ENCODE assay signal across 25 cellular contexts in the genomic region with DNA sequence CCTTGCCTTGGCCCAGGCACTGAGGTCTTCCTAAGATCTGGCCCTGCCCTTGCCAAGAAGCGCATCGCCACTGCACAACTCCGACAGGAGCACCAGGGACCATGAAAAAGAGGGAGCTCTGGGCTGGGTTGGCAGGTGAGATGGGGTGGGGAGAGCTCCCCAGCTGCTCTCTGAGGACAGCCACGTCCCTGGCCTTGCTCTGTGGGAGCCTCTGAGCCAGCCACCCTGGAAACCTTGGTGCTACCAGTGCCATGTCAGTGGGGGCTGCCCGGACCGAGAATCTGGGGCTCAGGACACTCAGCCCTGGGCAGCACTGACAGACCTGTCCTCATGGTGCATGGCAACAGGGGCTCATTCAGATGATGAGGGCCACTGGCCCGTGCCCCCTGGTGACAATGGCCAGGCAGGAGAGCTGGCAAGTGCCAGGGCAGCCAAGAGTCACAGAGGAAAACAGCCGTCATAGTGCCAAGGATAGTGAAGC.
DNase-seq lines count a peak whose midpoint lies in the region; ATAC-seq and TF ChIP-seq lines count a peak whose summit lies in the region.
"Had no signal": no experiment of that assay in that cellular context is flagged by ENCODE, and none has a peak within 500 bp of the region (broad histone marks: within the 10 kb centered on the region; RNA-seq: fewer than 3 reads in every experiment).

No MANE protein-coding gene starts in this region.

- H3K9me3 Mint-ChIP-seq in brain (peaks cover 0 to 5% (median 0%) of the 10 kb centered on the region in 5 experiments), neural progenitor cell (peaks cover 6% of the 10 kb centered on the region), WTC11 (no peaks in the 10 kb centered on the region; the same call in 1 of the 2 replicates)
- H3K9me3 Mint-ChIP-seq in stimulated activated memory B cell treated with anti-CD40 and anti-IgM and Interleukin-4, amounts not matched to agents 10 μg/mL and 1 μg/mL and 100 μg/mL, for 72 hours: no peaks in the 10 kb centered on the region
- H3K9me3 Mint-ChIP-seq: activated T-helper 2 cell treated with anti-CD3 and anti-CD28 coated beads, Interferon-gamma antibody, Interleukin-2, Interleukin-4, amounts not matched to agents 10 μg/mL and 5 μg/mL and 100 μg/mL, durations not matched to agents 14 hours and 24 hours and 36 hours had no signal

- TF ChIP-seq EP300 in esophagus muscularis mucosa (IDR thresholded peaks at IDR 0.05): no peak

- peaks cover 4% of the 10 kb centered on the region for H3F3A ChIP-seq in neural progenitor cell (ENCODE audit: low read depth)
- 0 out of 2 replicates have a peak, but pooled peaks cover 4% of the 10 kb centered on the region for H3F3A ChIP-seq in GM23248 (ENCODE audit: insufficient read depth)

- no peaks in the 10 kb centered on the region for H3K36me3 Mint-ChIP-seq in brain
- peaks cover 3% of the 10 kb centered on the region for H3K36me3 Mint-ChIP-seq in neural progenitor cell
- peaks cover 13% of the 10 kb centered on the region for H3K36me3 Mint-ChIP-seq in stimulated activated memory B cell treated with anti-CD40 and anti-IgM and Interleukin-4, amounts not matched to agents 10 μg/mL and 1 μg/mL and 100 μg/mL, for 72 hours
- no peaks in the 10 kb centered on the region for H3K36me3 Mint-ChIP-seq in WTC11
- H3K36me3 Mint-ChIP-seq: activated naive CD8-positive, alpha-beta T cell had no signal

- peaks cover 65% of the 10 kb centered on the region for H3K4me1 Mint-ChIP-seq in brain
- H3K4me1 Mint-ChIP-seq in neural progenitor cell: peaks cover 72% of the 10 kb centered on the region
- H3K4me1 Mint-ChIP-seq in stimulated activated memory B cell treated with anti-CD40 and anti-IgM and Interleukin-4, amounts not matched to agents 10 μg/mL and 1 μg/mL and 100 μg/mL, for 72 hours: peaks cover 25% of the 10 kb centered on the region
- H3K4me1 Mint-ChIP-seq in WTC11: peaks cover 21% of the 10 kb centered on the region

- WGBS in esophagus muscularis mucosa: 79% methylated on average over 5 of the region's 8 CpGs
- 86 to 94% methylated on average over 6 to 7 of the region's 8 CpGs for WGBS in thyroid gland, 2 donors
- WGBS in GM23248 (ENCODE audit: low coverage in 1 of 2, low lambda C conversion rate in 2 of 2, missing lambda C conversion rate in 2 of 2), 2 experiments: 97% methylated on average over 8 of the region's 8 CpGs

- H3K27me3 Mint-ChIP-seq in brain: no peaks in the 10 kb centered on the region
- H3K27me3 Mint-ChIP-seq in neural progenitor cell (ENCODE audit: insufficient read depth, low read depth): peaks cover 9% of the 10 kb centered on the region
- no peaks in the 10 kb centered on the region for H3K27me3 Mint-ChIP-seq in stimulated activated memory B cell treated with anti-CD40 and anti-IgM and Interleukin-4, amounts not matched to agents 10 μg/mL and 1 μg/mL and 100 μg/mL, for 72 hours
- 0 out of 2 replicates have a peak, but pooled peaks cover 3% of the 10 kb centered on the region for H3K27me3 Mint-ChIP-seq in WTC11 (ENCODE audit: low read depth)
- H3K27me3 Mint-ChIP-seq: activated naive CD8-positive, alpha-beta T cell had no signal

- no peak overlapping the region for H3K4me3 ChIP-seq in esophagus muscularis mucosa
- no peak overlapping the region for H3K4me3 ChIP-seq in neural progenitor cell
- no peak overlapping the region for H3K4me3 ChIP-seq in thyroid gland (replicated peaks in 1 of 3)
- H3K4me3 ChIP-seq in GM23248: no peak overlapping the region
- H3K4me3 ChIP-seq: BLaER1 treated with 17β-estradiol and CSF1 and Interleukin-3, amounts not matched to agents 10 nM and 100 nM; stomach; tibial nerve had no signal

- intact Hi-C loops in esophagus muscularis mucosa (cut with DNase I) (loop anchor here (10.0 kb wide), 1 partner anchor 103 kb away; no protein-coding TSS in a partner anchor), thyroid gland (cut with DNase I) (no loop called here)

- H3K4me2 ChIP-seq in neural progenitor cell (no peak overlapping the region), GM23248 (ENCODE audit: unreplicated experiment) (no peak overlapping the region)

- H3K27ac ChIP-seq in esophagus muscularis mucosa (replicated peaks in 1 of 4) (peak overlapping the region; percentile 80 to 89 (median 84)), neural progenitor cell (no peak overlapping the region), thyroid gland (no peak overlapping the region), GM23248 (no peak overlapping the region)
- H3K27ac ChIP-seq: epithelial cell of prostate had no signal

- H4K20me1 ChIP-seq in neural progenitor cell (ENCODE audit: low read depth): no peaks in the 10 kb centered on the region
- H4K20me1 ChIP-seq in GM23248 (ENCODE audit: insufficient read depth): no peaks in the 10 kb centered on the region
- H4K20me1 ChIP-seq: BLaER1 treated with 17β-estradiol and CSF1 and Interleukin-3, amounts not matched to agents 10 nM and 100 nM had no signal

- in situ Hi-C loops in GM23248 (cut with MboI): no loop called here

- H3K27me3 ChIP-seq in esophagus muscularis mucosa (no peaks in the 10 kb centered on the region), neural progenitor cell (no peaks in the 10 kb centered on the region), thyroid gland (no peaks in the 10 kb centered on the region), GM23248 (replicated peaks; ENCODE audit: insufficient read depth) (no peaks in the 10 kb centered on the region)
- H3K27me3 ChIP-seq: BLaER1 treated with 17β-estradiol and CSF1 and Interleukin-3, amounts not matched to agents 10 nM and 100 nM; stomach; tibial nerve had no signal

- no peak for TF ChIP-seq CTCF in brain (conservative IDR thresholded peaks at IDR 0.05)
- TF ChIP-seq CTCF in esophagus muscularis mucosa (IDR thresholded peaks at IDR 0.05): no peak
- no peak for TF ChIP-seq CTCF in neural progenitor cell (IDR thresholded peaks at IDR 0.05)
- no peak for TF ChIP-seq CTCF in thyroid gland (IDR thresholded peaks at IDR 0.05)
- no peak for TF ChIP-seq CTCF in WTC11 (IDR thresholded peaks at IDR 0.05)

- DNase-seq in esophagus muscularis mucosa (ENCODE audit: extremely low spot score) (no peak), neural progenitor cell (ENCODE audit: low spot score) (no peak), CD1c-positive myeloid dendritic cell (ENCODE audit: extremely low spot score) (no peak), thyroid gland (no peak), WTC11 (ENCODE audit: low spot score) (no peak), GM23248 (no peak)
- DNase-seq: activated CD4-positive, alpha-beta T cell treated with anti-CD3 and anti-CD28 coated beads, Interleukin-2, amount 50 U/mL, for 4 hours; DMS153; effector memory CD4-positive, alpha-beta T cell; NCI-H1048; NCI-H1930; NCI-H526; PC-3; stimulated activated CD8-positive, alpha-beta memory T cell treated with anti-CD3 and anti-CD28 coated beads, Interleukin-4, amount 100 ng/mL, for 48 hours; stomach had no signal

- H3K9ac ChIP-seq in neural progenitor cell (no peak overlapping the region), GM23248 (no peak overlapping the region)

- CTCF ChIA-PET in WTC11 (lab: Charles Lee): interaction anchor here (0.5 kb wide), 1 partner anchor 109 kb away, joined by 6 read pairs; no protein-coding TSS in a partner anchor

- no peaks in the 10 kb centered on the region for H3K79me2 ChIP-seq in neural progenitor cell (ENCODE audit: low read depth)
- H3K79me2 ChIP-seq in GM23248 (ENCODE audit: insufficient read depth): no peaks in the 10 kb centered on the region

- no peak overlapping the region for H3K4me3 Mint-ChIP-seq in brain
- peak overlapping the region; percentile 13 for H3K4me3 Mint-ChIP-seq in neural progenitor cell
- H3K4me3 Mint-ChIP-seq in stimulated activated memory B cell treated with anti-CD40 and anti-IgM and Interleukin-4, amounts not matched to agents 10 μg/mL and 1 μg/mL and 100 μg/mL, for 72 hours: no peak overlapping the region
- no peak overlapping the region for H3K4me3 Mint-ChIP-seq in WTC11
- H3K4me3 Mint-ChIP-seq: activated naive CD8-positive, alpha-beta T cell; naive thymus-derived CD4-positive, alpha-beta T cell; T-helper 1 cell treated with Interleukin-12 subunit alpha and Interleukin-12 subunit beta and Interleukin-4 antibody, amounts not matched to agents 30 μg/mL and 1 μg/mL, for 36 hours had no signal

- H2AFZ ChIP-seq in neural progenitor cell (replicated peaks) (no peak overlapping the region), GM23248 (no peak overlapping the region)

- TF ChIP-seq POLR2A in esophagus muscularis mucosa (IDR thresholded peaks at IDR 0.05; ENCODE audit: low read depth): no peak
- no peak for TF ChIP-seq POLR2A in thyroid gland (IDR thresholded peaks at IDR 0.05)

- H3K36me3 ChIP-seq in esophagus muscularis mucosa (no peaks in the 10 kb centered on the region), neural progenitor cell (no peaks in the 10 kb centered on the region), thyroid gland (no peaks in the 10 kb centered on the region), GM23248 (ENCODE audit: low read depth) (no peaks in the 10 kb centered on the region)
- H3K36me3 ChIP-seq: BLaER1 treated with 17β-estradiol and CSF1 and Interleukin-3, amounts not matched to agents 10 nM and 100 nM; stomach; tibial nerve had no signal

- H3K4me1 ChIP-seq in esophagus muscularis mucosa (peaks cover 28 to 98% (median 81%) of the 10 kb centered on the region in 4 donors), neural progenitor cell (peaks cover 22% of the 10 kb centered on the region), thyroid gland (peaks cover 0 to 15% of the 10 kb centered on the region in 2 donors), GM23248 (ENCODE audit: insufficient read depth) (peaks cover 21% of the 10 kb centered on the region)

- H3K9me2 ChIP-seq in GM23248 (ENCODE audit: insufficient read depth): no peaks in the 10 kb centered on the region

- POLR2A ChIA-PET in WTC11 (lab: Charles Lee): no interaction called here

- no peak for ATAC-seq in stimulated activated memory B cell treated with anti-CD40 and anti-IgM and Interleukin-4, amounts not matched to agents 10 μg/mL and 1 μg/mL and 100 μg/mL, for 72 hours
- no peak for ATAC-seq in WTC11
- ATAC-seq: naive thymus-derived CD4-positive, alpha-beta T cell; PC-3; SK-N-SH treated with all-trans-retinoic acid at 6 μM for 48 hours had no signal

- H3K9me3 ChIP-seq in esophagus muscularis mucosa: no peaks in the 10 kb centered on the region
- no peaks in the 10 kb centered on the region for H3K9me3 ChIP-seq in neural progenitor cell (ENCODE audit: low read depth)
- H3K9me3 ChIP-seq in thyroid gland: no peaks in the 10 kb centered on the region
- no peaks in the 10 kb centered on the region for H3K9me3 ChIP-seq in GM23248 (ENCODE audit: low read depth)
- H3K9me3 ChIP-seq: stomach, tibial nerve had no signal

- H3K27ac Mint-ChIP-seq in brain (peak overlapping the region in 3 of 5 experiments; percentile 59 to 96 (median 96)), neural progenitor cell (peak overlapping the region; percentile 89), WTC11 (no peak overlapping the region)
- peak overlapping the region; percentile 9 for H3K27ac Mint-ChIP-seq in stimulated activated memory B cell treated with anti-CD40 and anti-IgM and Interleukin-4, amounts not matched to agents 10 μg/mL and 1 μg/mL and 100 μg/mL, for 72 hours
- H3K27ac Mint-ChIP-seq: activated naive CD8-positive, alpha-beta T cell; activated T-helper 2 cell treated with anti-CD3 and anti-CD28 coated beads, Interferon-gamma antibody, Interleukin-2, Interleukin-4, amounts not matched to agents 10 μg/mL and 5 μg/mL and 100 μg/mL, durations not matched to agents 14 hours and 24 hours and 36 hours; T-helper 1 cell treated with Interleukin-12 subunit alpha and Interleukin-12 subunit beta and Interleukin-4 antibody, amounts not matched to agents 30 μg/mL and 1 μg/mL, for 36 hours had no signal

Comparison
In these comparisons a context has a peak if more than half of its experiments do, and no peak if none do; other contexts are left out.
1. H3K27ac ChIP-seq: peak in esophagus muscularis mucosa (4 of 4); none in neural progenitor cell (single experiment), thyroid gland (0 of 3) and GM23248 (single experiment).